In genomic region chr1:36322786-36323635, GRCh38 we compare ENCODE assay signal across 8 cellular contexts. TPM values are rescaled to one million over a fixed set of nuclear protein-coding genes. Genes with fewer than 3 reads are reported as not detected.
DNase-seq lines count a peak whose midpoint lies in the region; ATAC-seq and TF ChIP-seq lines count a peak whose summit lies in the region.

No MANE protein-coding gene starts in this region.

- CTCF ChIA-PET in CD8-positive, alpha-beta T cell (lab: Charles Lee): interaction anchor here (1.1 to 1.7 kb wide), 4 partner anchors 9 to 97 kb away, joined by 3 to 6 read pairs (median 4); no protein-coding TSS in a partner anchor
- CTCF ChIA-PET in activated B cell treated with CpG ODN at 0.5 μM for 24 hours (lab: Charles Lee): interaction anchor here (0.6 to 1.5 kb wide), 2 partner anchors 46 to 386 kb away, joined by 3 read pairs; no protein-coding TSS in a partner anchor

- H3K9me3 Mint-ChIP-seq in CD8-positive, alpha-beta T cell: no peaks in the 10 kb centered on the region
- H3K9me3 Mint-ChIP-seq in activated B cell treated with CpG ODN at 0.5 μM for 24 hours: no peaks in the 10 kb centered on the region

- peak in 1 of 2 donors; percentile 39 for TF ChIP-seq POLR2A in vagina (IDR thresholded peaks at IDR 0.05)

- H3K9ac ChIP-seq in muscle layer of colon (ENCODE audit: low read length): no peak overlapping the region

- TF ChIP-seq CTCF in CD8-positive, alpha-beta T cell (IDR thresholded peaks at IDR 0.05): no peak
- no peak for TF ChIP-seq CTCF in activated B cell treated with CpG ODN at 0.5 μM for 24 hours (IDR thresholded peaks at IDR 0.05)
- no peak for TF ChIP-seq CTCF in epithelial cell of proximal tubule (conservative IDR thresholded peaks at IDR 0.05; ENCODE audit: low read depth, low read length)
- TF ChIP-seq CTCF in vagina (IDR thresholded peaks at IDR 0.05): no peak

- intact Hi-C loops in CD8-positive, alpha-beta T cell (cut with DNase I, micrococcal nuclease): loop anchor here in 1 of 2 experiments (1.0 to 5.0 kb wide), 2 partner anchors 17 to 64 kb away; partner anchors contain the start of genes SH3D21 and STK40
- intact Hi-C loops in activated B cell treated with CpG ODN at 0.5 μM for 24 hours (cut with micrococcal nuclease) (no loop called here), vagina (cut with DNase I) (no loop called here)

- peaks cover 25% of the 10 kb centered on the region for H3K4me1 Mint-ChIP-seq in CD8-positive, alpha-beta T cell (ENCODE audit: low read depth)
- H3K4me1 Mint-ChIP-seq in activated B cell treated with CpG ODN at 0.5 μM for 24 hours: peaks cover 32% of the 10 kb centered on the region

- no peak overlapping the region for H3K27ac ChIP-seq in CD8-positive, alpha-beta T cell (ENCODE audit: low read depth, low read length)
- H3K27ac ChIP-seq in muscle layer of colon (ENCODE audit: low read depth, low read length): peak overlapping the region; percentile 47
- peak overlapping the region; percentile 96 for H3K27ac ChIP-seq in vagina

- H3K27me3 Mint-ChIP-seq in CD8-positive, alpha-beta T cell (ENCODE audit: low read depth): peaks cover 9% of the 10 kb centered on the region
- peaks cover 18% of the 10 kb centered on the region for H3K27me3 Mint-ChIP-seq in activated B cell treated with CpG ODN at 0.5 μM for 24 hours

- no peaks in the 10 kb centered on the region for H3K27me3 ChIP-seq in CD8-positive, alpha-beta T cell (ENCODE audit: insufficient read depth, low read length)
- H3K27me3 ChIP-seq in muscle layer of colon (ENCODE audit: control insufficient read depth in 1 of 2, insufficient read depth in 2 of 2, low read length in 2 of 2) (no peaks in the 10 kb centered on the region), vagina (no peaks in the 10 kb centered on the region)

- peaks cover 25% of the 10 kb centered on the region for H3K4me1 ChIP-seq in CD8-positive, alpha-beta T cell (ENCODE audit: insufficient read depth, low read length)
- H3K4me1 ChIP-seq in muscle layer of colon (ENCODE audit: insufficient read depth, low read length) (peaks cover 18% of the 10 kb centered on the region), vagina (peaks cover 48% of the 10 kb centered on the region)

- H3K36me3 ChIP-seq in CD8-positive, alpha-beta T cell (ENCODE audit: insufficient read depth, low read length): no peaks in the 10 kb centered on the region
- H3K36me3 ChIP-seq in muscle layer of colon (ENCODE audit: insufficient read depth, low read length): no peaks in the 10 kb centered on the region
- H3K36me3 ChIP-seq in vagina: no peaks in the 10 kb centered on the region

- H3K4me3 ChIP-seq in CD8-positive, alpha-beta T cell (ENCODE audit: low read depth, low read length): peak overlapping the region; percentile 57
- peak overlapping the region; percentile 75 for H3K4me3 ChIP-seq in epithelial cell of proximal tubule (ENCODE audit: low read depth, low read length)
- H3K4me3 ChIP-seq in muscle layer of colon (ENCODE audit: low read depth in 1 of 2, low read length in 2 of 2): peak overlapping the region; percentile 50 to 55
- H3K4me3 ChIP-seq in vagina: peak overlapping the region; percentile 77 to 86

- H3K4me3 Mint-ChIP-seq in CD8-positive, alpha-beta T cell: peak overlapping the region; percentile 80
- peak overlapping the region; percentile 73 for H3K4me3 Mint-ChIP-seq in activated B cell treated with CpG ODN at 0.5 μM for 24 hours

- peak overlapping the region; percentile 55 for H3K27ac Mint-ChIP-seq in CD8-positive, alpha-beta T cell
- no peak overlapping the region for H3K27ac Mint-ChIP-seq in activated B cell treated with CpG ODN at 0.5 μM for 24 hours

- DNase-seq in CD8-positive, alpha-beta T cell: peak in 4 of 7 experiments; percentile 38 to 58 (median 40)
- peak; percentile 40 for DNase-seq in activated B cell treated with CpG ODN at 0.5 μM for 24 hours
- no peak for DNase-seq in epithelial cell of proximal tubule (ENCODE audit: low read depth)
- no peak for DNase-seq in vagina (ENCODE audit: extremely low spot score in 2 of 2)
- DNase-seq in NK-92 (lab: John Stamatoyannopoulos, UW; ENCODE audit: unreplicated experiment): no peak
- no peak for DNase-seq in LoVo (ENCODE audit: low spot score)

- POLR2A ChIA-PET in CD8-positive, alpha-beta T cell (lab: Charles Lee): interaction anchor here (0.6 to 1.8 kb wide), 4 partner anchors 14 to 163 kb away, joined by 3 to 8 read pairs (median 8); partner anchors contain the start of gene SH3D21
- POLR2A ChIA-PET in activated B cell treated with CpG ODN at 0.5 μM for 24 hours (lab: Charles Lee): interaction anchor here (0.7 to 2.9 kb wide), 7 partner anchors 9 to 127 kb away, joined by 4 to 10 read pairs (median 5); partner anchors contain the start of genes OSCP1 and SH3D21

- H3K9me3 ChIP-seq in CD8-positive, alpha-beta T cell (ENCODE audit: low read length): no peaks in the 10 kb centered on the region
- H3K9me3 ChIP-seq in muscle layer of colon (ENCODE audit: low read length): no peaks in the 10 kb centered on the region
- H3K9me3 ChIP-seq in vagina: no peaks in the 10 kb centered on the region

- no peaks in the 10 kb centered on the region for H3K36me3 Mint-ChIP-seq in CD8-positive, alpha-beta T cell
- no peaks in the 10 kb centered on the region for H3K36me3 Mint-ChIP-seq in activated B cell treated with CpG ODN at 0.5 μM for 24 hours (ENCODE audit: low read depth)

- ATAC-seq in CD8-positive, alpha-beta T cell: peak; percentile 40
- ATAC-seq in HG02759 (IDR thresholded peaks at IDR 0.05; ENCODE audit: unreplicated experiment) (peak; percentile 33), activated B cell treated with CpG ODN at 0.5 μM for 24 hours (ENCODE audit: low read depth) (peak; percentile 41)

RNA-seq across cellular contexts. Expression of gene EVA1B, which starts 0.4 kb away (rescaled TPM):
- total RNA-seq in CD8-positive, alpha-beta T cell: 1 to 10 TPM in 1 of 2 experiments, under 1 TPM in 1; 0.97 to 1.2 TPM
- total RNA-seq in activated B cell treated with CpG ODN at 0.5 μM for 24 hours: 1.2 and 1.3 TPM in 2 replicates
- total RNA-seq in epithelial cell of proximal tubule: 179 and 259 TPM in 2 replicates
- total RNA-seq in vagina: 101 TPM

RNA-seq across cellular contexts. Expression of gene SH3D21, which starts 16.8 kb away (rescaled TPM):
- total RNA-seq in CD8-positive, alpha-beta T cell: 1 to 10 TPM; 2.1 to 2.2 TPM
- 9.9 and 11.5 TPM in 2 replicates for total RNA-seq in activated B cell treated with CpG ODN at 0.5 μM for 24 hours
- 4.0 and 20.3 TPM in 2 replicates for total RNA-seq in epithelial cell of proximal tubule
- total RNA-seq in vagina: 17.2 TPM

Comparison
In these comparisons a context has a peak if more than half of its experiments do, and no peak if none do; other contexts are left out.
1. DNase-seq: peak in CD8-positive, alpha-beta T cell (4 of 7) and activated B cell treated with CpG ODN at 0.5 μM for 24 hours (single experiment); none in epithelial cell of proximal tubule (single experiment), vagina (0 of 2), NK-92 (single experiment) and LoVo (single experiment).
2. RNA of gene EVA1B, which starts 0.4 kb away (total RNA-seq): 179 to 259 TPM in epithelial cell of proximal tubule and 101 TPM in vagina (single experiment); 0.97 to 1.2 TPM in CD8-positive, alpha-beta T cell and 1.2 to 1.3 TPM in activated B cell treated with CpG ODN at 0.5 μM for 24 hours; every median in the first group is over 10 times any median in the second.
3. Peak in every context shown above with its lines, with median percentiles within 50 percentile points of each other: ATAC-seq and H3K4me3 ChIP-seq.